In genomic region chr20:50762045-50762422, GRCh38 we compare ENCODE assay signal across 11 cellular contexts. TPM values are rescaled to one million over a fixed set of nuclear protein-coding genes. Genes with fewer than 3 reads are reported as not detected.
DNase-seq lines count a peak whose midpoint lies in the region; ATAC-seq and TF ChIP-seq lines count a peak whose summit lies in the region.
"Had no signal": no experiment of that assay in that cellular context is flagged by ENCODE, and none has a peak within 500 bp of the region (broad histone marks: within the 10 kb centered on the region; RNA-seq: fewer than 3 reads in every experiment).

No MANE protein-coding gene starts in this region.

- H3K36me3 ChIP-seq in right atrium auricular region (no peaks in the 10 kb centered on the region), mucosa of rectum (ENCODE audit: control insufficient read depth in 2 of 2, insufficient read depth in 2 of 2, low read length in 2 of 2) (no peaks in the 10 kb centered on the region)

- no peak for ATAC-seq in Right ventricle myocardium superior (ENCODE audit: poor library complexity)
- no peak for ATAC-seq in HG02973 (IDR thresholded peaks at IDR 0.05; ENCODE audit: unreplicated experiment)

- intact Hi-C loops in Right ventricle myocardium superior (cut with DNase I) = no loop called here

- H3K9me3 ChIP-seq in right atrium auricular region (no peaks in the 10 kb centered on the region), mucosa of rectum (ENCODE audit: control insufficient read depth in 2 of 2, low read length in 2 of 2) (no peaks in the 10 kb centered on the region)

- TF ChIP-seq CTCF in right atrium auricular region (IDR thresholded peaks at IDR 0.05) (no peak), epithelial cell of proximal tubule (conservative IDR thresholded peaks at IDR 0.05; ENCODE audit: low read depth, low read length) (no peak)

- no peak overlapping the region for H3K9ac ChIP-seq in mucosa of rectum (ENCODE audit: low read depth in 1 of 2, low read length in 2 of 2)

- H3K4me3 ChIP-seq in right atrium auricular region (no peak overlapping the region), epithelial cell of proximal tubule (ENCODE audit: low read depth, low read length) (peak overlapping the region; percentile 1), mucosa of rectum (ENCODE audit: low read length in 2 of 2) (no peak overlapping the region)

- peak; percentile 44 for DNase-seq in right atrium auricular region (ENCODE audit: low spot score)
- DNase-seq in Right ventricle myocardium superior = no peak
- no peak for DNase-seq in epithelial cell of proximal tubule (ENCODE audit: low read depth)
- no peak for DNase-seq in NCI-H2029 treated with DMSO at 0.1 percent for 48 hours (lab: John Stamatoyannopoulos, UW)
- DNase-seq in MV-4-11 (lab: John Stamatoyannopoulos, UW) = no peak
- no peak for DNase-seq in stimulated activated CD4-positive, alpha-beta T cell treated with anti-CD3 and anti-CD28 coated beads, Interleukin-4, amount 100 ng/mL, for 24 hours
- DNase-seq: activated CD4-positive, alpha-beta T cell treated with anti-CD3 and anti-CD28 coated beads, Interleukin-2, amount 10 ng/mL, durations not matched to agents 24 days and 14 days; activated naive CD8-positive, alpha-beta T cell treated with anti-CD3 and anti-CD28 coated beads, Interleukin-2, amount 10 ng/mL, durations not matched to agents 7 days and 5 days; SHP77 treated with DMSO at 0.1 percent for 48 hours had no signal

- H3K27ac ChIP-seq in right atrium auricular region = peak overlapping the region; percentile 46 to 55
- peak overlapping the region; percentile 17 to 63 for H3K27ac ChIP-seq in mucosa of rectum (ENCODE audit: low read depth in 2 of 2, low read length in 2 of 2)

- peaks cover 0 to 19% of the 10 kb centered on the region in 2 donors for H3K4me1 ChIP-seq in right atrium auricular region
- peaks cover 5 to 19% of the 10 kb centered on the region in 2 donors for H3K4me1 ChIP-seq in mucosa of rectum (ENCODE audit: control insufficient read depth in 2 of 2, insufficient read depth in 2 of 2, low read length in 2 of 2)

- H3K27me3 ChIP-seq in right atrium auricular region (no peaks in the 10 kb centered on the region), mucosa of rectum (ENCODE audit: control insufficient read depth in 2 of 2, insufficient read depth in 2 of 2, low read length in 2 of 2) (no peaks in the 10 kb centered on the region)

RNA-seq across cellular contexts. Expression of gene PARD6B, which starts 30.7 kb away (rescaled TPM):
- total RNA-seq in right atrium auricular region = 1 to 10 TPM; 4.4 to 5.9 TPM
- 4.7 TPM for total RNA-seq in Right ventricle myocardium superior
- 17.1 and 44.4 TPM in 2 replicates for total RNA-seq in epithelial cell of proximal tubule

RNA-seq across cellular contexts. Expression of gene BCAS4, which starts 32.8 kb away (rescaled TPM):
- total RNA-seq in right atrium auricular region (1 to 10 TPM; 1.5 to 2.2 TPM), Right ventricle myocardium superior (2.6 TPM), epithelial cell of proximal tubule (15.7 and 24.0 TPM in 2 replicates)
